ENCODE assay signal across 1 cellular context in the genomic region with DNA sequence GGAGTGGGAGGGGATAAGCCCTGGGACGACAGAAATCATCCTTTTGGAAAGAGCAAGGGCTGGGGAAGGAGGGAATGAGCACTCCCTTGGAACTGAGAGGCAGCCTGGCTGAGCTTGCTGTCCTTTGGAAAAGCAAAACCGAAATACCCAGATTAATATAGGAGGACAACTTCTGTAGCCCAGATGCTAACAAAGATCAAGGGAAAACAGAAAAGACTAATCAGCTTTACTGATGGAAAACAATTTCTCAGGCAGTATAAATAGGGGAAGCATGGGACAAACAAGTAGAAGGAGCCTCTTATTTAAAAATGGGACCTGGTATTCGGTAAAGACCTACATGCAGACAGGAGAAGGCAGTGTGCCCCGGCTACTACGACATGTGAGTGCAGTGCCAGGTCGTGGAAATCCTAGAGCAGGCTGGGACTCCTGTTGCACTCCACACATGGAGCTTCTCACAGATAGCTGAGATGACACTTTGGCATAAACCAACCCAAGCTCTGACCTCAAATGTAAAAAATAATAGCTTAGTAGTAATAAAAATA.
TF ChIP-seq lines count a peak whose summit lies in the region.

No MANE protein-coding gene starts in this region.

TF ChIP-seq in IMR-90, 13 proteins besides CTCF, POLR2A, EP300 and RAD21:
- TF ChIP-seq CEBPB (IDR thresholded peaks at IDR 0.05; ENCODE audit: low read depth, low read length), result no peak
- TF ChIP-seq NFE2L2 (IDR thresholded peaks at IDR 0.05; ENCODE audit: low read depth, low read length), result no peak
- TF ChIP-seq MAZ (IDR thresholded peaks at IDR 0.05; ENCODE audit: borderline replicate concordance, low read depth, low read length), result no peak
- TF ChIP-seq MXI1 (IDR thresholded peaks at IDR 0.05; ENCODE audit: borderline replicate concordance, low read depth, low read length), result no peak
- no peak for TF ChIP-seq BHLHE40 (IDR thresholded peaks at IDR 0.05; ENCODE audit: low read depth, low read length)
- TF ChIP-seq ELK1 (IDR thresholded peaks at IDR 0.05; ENCODE audit: borderline replicate concordance, low read depth, low read length), result no peak
- TF ChIP-seq RCOR1 (IDR thresholded peaks at IDR 0.05; ENCODE audit: insufficient replicate concordance, low read length), result no peak
- TF ChIP-seq SMC3 (IDR thresholded peaks at IDR 0.05; ENCODE audit: low read depth, low read length), result no peak
- no peak for TF ChIP-seq FOS (IDR thresholded peaks at IDR 0.05; ENCODE audit: low read depth, low read length)
- no peak for TF ChIP-seq CHD1 (IDR thresholded peaks at IDR 0.05; ENCODE audit: low read depth, low read length)
- no peak for TF ChIP-seq RFX5 (IDR thresholded peaks at IDR 0.05; ENCODE audit: low read depth, low read length)
- TF ChIP-seq USF2 (IDR thresholded peaks at IDR 0.05; ENCODE audit: low read depth, low read length), result no peak
